ENCODE assay signal across 25 cellular contexts in genomic region chr2:218093879-218094278, GRCh38. TPM values are rescaled to one million over a fixed set of nuclear protein-coding genes. Genes with fewer than 3 reads are reported as not detected.
DNase-seq lines count a peak whose midpoint lies in the region; ATAC-seq and TF ChIP-seq lines count a peak whose summit lies in the region.
"Had no signal": no experiment of that assay in that cellular context is flagged by ENCODE, and none has a peak within 500 bp of the region (broad histone marks: within the 10 kb centered on the region; RNA-seq: fewer than 3 reads in every experiment).

No MANE protein-coding gene starts in this region.

- H3K79me2 ChIP-seq in Loucy (ENCODE audit: insufficient read depth, low read length) (no peaks in the 10 kb centered on the region), osteoblast (ENCODE audit: insufficient read depth, low read length) (no peaks in the 10 kb centered on the region)

- H2AFZ ChIP-seq in Loucy (ENCODE audit: low read length) (no peak overlapping the region), osteoblast (ENCODE audit: low read length) (no peak overlapping the region)

- DNase-seq in endodermal cell = no peak
- DNase-seq in osteoblast (ENCODE audit: insufficient read length, low spot score, missing footprints) = no peak
- no peak for DNase-seq in stimulated activated naive B cell treated with anti-CD40 and anti-IgM and Interleukin-4, amounts not matched to agents 10 μg/mL and 1 μg/mL and 100 μg/mL, for 72 hours
- no peak for DNase-seq in NCI-H774 (lab: John Stamatoyannopoulos, UW)
- DNase-seq: activated CD8-positive, alpha-beta T cell treated with anti-CD3 and anti-CD28 coated beads for 36 hours; activated naive CD4-positive, alpha-beta T cell treated with anti-CD3 and anti-CD28 coated beads for 36 hours; activated T-cell treated with anti-CD3 and anti-CD28 coated beads, Interleukin-2, amount 50 U/mL, for 1 hour; glutamatergic neuron; left lung; NCI-H2029; NCI-H446; nucleus accumbens; right cardiac atrium; SHP77; stimulated activated CD4-positive, alpha-beta T cell treated with anti-CD3 and anti-CD28 coated beads, Interleukin-15, amount 100 ng/mL, for 24 hours; T-helper 17 cell; tibial artery had no signal

- WGBS in endodermal cell (ENCODE audit: insufficient coverage in 1 of 2, insufficient read length in 1 of 2), 2 experiments = 85% methylated on average over 2 of the region's 3 CpGs

- H3K27me3 Mint-ChIP-seq in endodermal cell (ENCODE audit: insufficient read depth) = peaks cover 34% of the 10 kb centered on the region
- H3K27me3 Mint-ChIP-seq in stimulated activated naive B cell treated with anti-CD40 and anti-IgM and Interleukin-4, amounts not matched to agents 10 μg/mL and 1 μg/mL and 100 μg/mL, for 72 hours = peaks cover 9 to 30% of the 10 kb centered on the region in 2 donors

- H3K9me3 ChIP-seq in Loucy (ENCODE audit: insufficient read depth, low read depth, low read length) (no peaks in the 10 kb centered on the region), endodermal cell (ENCODE audit: control insufficient read depth, low read length) (no peaks in the 10 kb centered on the region), osteoblast (ENCODE audit: low read depth, low read length) (no peaks in the 10 kb centered on the region)
- H3K9me3 ChIP-seq: BLaER1, left lung, tibial artery had no signal

- H3K4me3 ChIP-seq in Loucy (ENCODE audit: low read length, poor library complexity, severe bottlenecking) = no peak overlapping the region
- no peak overlapping the region for H3K4me3 ChIP-seq in endodermal cell (ENCODE audit: low read length)
- no peak overlapping the region for H3K4me3 ChIP-seq in osteoblast (ENCODE audit: insufficient read depth, low read length)
- H3K4me3 ChIP-seq: BLaER1, GM12878, left lung, tibial artery had no signal

- no peaks in the 10 kb centered on the region for H3F3A ChIP-seq in Loucy (ENCODE audit: low read depth)

- H3K4me1 ChIP-seq in Loucy (ENCODE audit: insufficient read depth, low read length, poor library complexity, severe bottlenecking) (no peaks in the 10 kb centered on the region), endodermal cell (ENCODE audit: control insufficient read depth, insufficient read depth, low read length) (no peaks in the 10 kb centered on the region), osteoblast (ENCODE audit: insufficient read depth, low read length) (no peaks in the 10 kb centered on the region)
- H3K4me1 ChIP-seq: BLaER1, left lung, tibial artery had no signal

- H3K9ac ChIP-seq in Loucy (ENCODE audit: low read depth, low read length, poor library complexity, severe bottlenecking) = no peak overlapping the region
- H3K9ac ChIP-seq in endodermal cell (ENCODE audit: extremely low read depth, low read length, poor library complexity, severe bottlenecking) = no peak overlapping the region
- H3K9ac ChIP-seq: BLaER1 had no signal

- no peak overlapping the region for H3K4me2 ChIP-seq in Loucy (ENCODE audit: low read depth, low read length, poor library complexity, severe bottlenecking)
- H3K4me2 ChIP-seq in osteoblast (ENCODE audit: insufficient read depth, low read length) = no peak overlapping the region
- H3K4me2 ChIP-seq: BLaER1 had no signal

- no peaks in the 10 kb centered on the region for H3K9me2 ChIP-seq in Loucy (replicated peaks; ENCODE audit: low read depth, low read length)

- no peak overlapping the region for H3K27ac Mint-ChIP-seq in endodermal cell
- no peak overlapping the region for H3K27ac Mint-ChIP-seq in stimulated activated naive B cell treated with anti-CD40 and anti-IgM and Interleukin-4, amounts not matched to agents 10 μg/mL and 1 μg/mL and 100 μg/mL, for 72 hours
- H3K27ac Mint-ChIP-seq: activated CD8-positive, alpha-beta T cell treated with anti-CD3 and anti-CD28 coated beads for 36 hours; activated naive CD4-positive, alpha-beta T cell treated with anti-CD3 and anti-CD28 coated beads for 36 hours; IgD-negative memory B cell; stimulated activated effector memory CD8-positive, alpha-beta T cell treated with anti-CD3 and anti-CD28 coated beads, Interleukin-12 subunit alpha, Interleukin-12 subunit beta, amount 100 ng/mL, for 72 hours; T-helper 17 cell had no signal

- H3K36me3 ChIP-seq in Loucy (ENCODE audit: insufficient read depth, low read length) (no peaks in the 10 kb centered on the region), endodermal cell (ENCODE audit: control insufficient read depth, insufficient read depth, low read length) (no peaks in the 10 kb centered on the region), osteoblast (ENCODE audit: insufficient read depth, low read length) (no peaks in the 10 kb centered on the region)
- H3K36me3 ChIP-seq: BLaER1, left lung, tibial artery had no signal

- H3K27ac ChIP-seq in endodermal cell (ENCODE audit: low read depth, low read length) (no peak overlapping the region), osteoblast (ENCODE audit: low read depth, low read length) (no peak overlapping the region)
- H3K27ac ChIP-seq: BLaER1, left lung, tibial artery had no signal

- no peaks in the 10 kb centered on the region for H3K36me3 Mint-ChIP-seq in endodermal cell (ENCODE audit: low read depth)
- H3K36me3 Mint-ChIP-seq in stimulated activated naive B cell treated with anti-CD40 and anti-IgM and Interleukin-4, amounts not matched to agents 10 μg/mL and 1 μg/mL and 100 μg/mL, for 72 hours = no peaks in the 10 kb centered on the region
- H3K36me3 Mint-ChIP-seq: IgD-negative memory B cell; stimulated activated effector memory CD8-positive, alpha-beta T cell treated with anti-CD3 and anti-CD28 coated beads, Interleukin-12 subunit alpha, Interleukin-12 subunit beta, amount 100 ng/mL, for 72 hours had no signal

- H3K4me3 Mint-ChIP-seq in endodermal cell = no peak overlapping the region
- H3K4me3 Mint-ChIP-seq in stimulated activated naive B cell treated with anti-CD40 and anti-IgM and Interleukin-4, amounts not matched to agents 10 μg/mL and 1 μg/mL and 100 μg/mL, for 72 hours = no peak overlapping the region
- H3K4me3 Mint-ChIP-seq: activated CD8-positive, alpha-beta T cell treated with anti-CD3 and anti-CD28 coated beads for 36 hours; activated naive CD4-positive, alpha-beta T cell treated with anti-CD3 and anti-CD28 coated beads for 36 hours; stimulated activated effector memory CD8-positive, alpha-beta T cell treated with anti-CD3 and anti-CD28 coated beads, Interleukin-12 subunit alpha, Interleukin-12 subunit beta, amount 100 ng/mL, for 72 hours; T-helper 17 cell had no signal

- no peaks in the 10 kb centered on the region for H3K27me3 ChIP-seq in Loucy (ENCODE audit: insufficient read depth, low read length, poor library complexity, severe bottlenecking)
- peaks cover 28% of the 10 kb centered on the region for H3K27me3 ChIP-seq in endodermal cell (ENCODE audit: control insufficient read depth, insufficient read depth, low read length, poor library complexity, severe bottlenecking)
- H3K27me3 ChIP-seq in osteoblast (ENCODE audit: insufficient read depth, low read length) = peaks cover 55% of the 10 kb centered on the region
- H3K27me3 ChIP-seq: BLaER1, left lung had no signal

- no peak for ATAC-seq in GM19467 (IDR thresholded peaks at IDR 0.05; ENCODE audit: unreplicated experiment)
- no peak for ATAC-seq in stimulated activated naive B cell treated with anti-CD40 and anti-IgM and Interleukin-4, amounts not matched to agents 10 μg/mL and 1 μg/mL and 100 μg/mL, for 72 hours (replicated peaks)
- ATAC-seq: activated CD8-positive, alpha-beta T cell treated with anti-CD3 and anti-CD28 coated beads for 36 hours; GM12878; left lung; right cardiac atrium; stimulated activated effector memory CD8-positive, alpha-beta T cell treated with anti-CD3 and anti-CD28 coated beads, Interleukin-12 subunit alpha, Interleukin-12 subunit beta, amount 100 ng/mL, for 72 hours; T-helper 17 cell had no signal

- H4K20me1 ChIP-seq in Loucy (ENCODE audit: insufficient read depth, low read length, poor library complexity, severe bottlenecking) (no peaks in the 10 kb centered on the region), osteoblast (ENCODE audit: insufficient read depth, low read length) (no peaks in the 10 kb centered on the region)
- H4K20me1 ChIP-seq: BLaER1 had no signal

- TF ChIP-seq CTCF in GM12873 (IDR thresholded peaks at IDR 0.05; ENCODE audit: insufficient read depth, low read depth, low read length, missing control alignments) (peak; percentile 33), Loucy (conservative IDR thresholded peaks at IDR 0.05; ENCODE audit: low read length) (peak; percentile 53), endodermal cell (conservative IDR thresholded peaks at IDR 0.05) (peak; percentile 57), osteoblast (IDR thresholded peaks at IDR 0.05; ENCODE audit: extremely low read depth, low read depth, low read length) (peak; percentile 32)

- no peaks in the 10 kb centered on the region for H3K9me3 Mint-ChIP-seq in endodermal cell
- peaks cover 6 to 7% of the 10 kb centered on the region in 2 donors for H3K9me3 Mint-ChIP-seq in stimulated activated naive B cell treated with anti-CD40 and anti-IgM and Interleukin-4, amounts not matched to agents 10 μg/mL and 1 μg/mL and 100 μg/mL, for 72 hours
- H3K9me3 Mint-ChIP-seq: activated CD8-positive, alpha-beta T cell treated with anti-CD3 and anti-CD28 coated beads for 36 hours; activated naive CD4-positive, alpha-beta T cell treated with anti-CD3 and anti-CD28 coated beads for 36 hours; stimulated activated effector memory CD8-positive, alpha-beta T cell treated with anti-CD3 and anti-CD28 coated beads, Interleukin-12 subunit alpha, Interleukin-12 subunit beta, amount 100 ng/mL, for 72 hours had no signal

- H3K4me1 Mint-ChIP-seq in endodermal cell = no peaks in the 10 kb centered on the region
- H3K4me1 Mint-ChIP-seq in stimulated activated naive B cell treated with anti-CD40 and anti-IgM and Interleukin-4, amounts not matched to agents 10 μg/mL and 1 μg/mL and 100 μg/mL, for 72 hours = no peaks in the 10 kb centered on the region
- H3K4me1 Mint-ChIP-seq: IgD-negative memory B cell; stimulated activated effector memory CD8-positive, alpha-beta T cell treated with anti-CD3 and anti-CD28 coated beads, Interleukin-12 subunit alpha, Interleukin-12 subunit beta, amount 100 ng/mL, for 72 hours had no signal

RNA-seq across cellular contexts. Expression of gene RUFY4, which starts 24.8 kb away (rescaled TPM):
- total RNA-seq in endodermal cell (under 1 TPM in 1 of 2 donors, not detected in 1; 0.35 TPM), osteoblast (not detected in 2 replicates)
- polyA plus RNA-seq in endodermal cell (2013, experiment 1 of 2) = not detected
- not detected for polyA plus RNA-seq in endodermal cell (2013, experiment 2 of 2)
- total RNA-seq: cardiac septum, right cardiac atrium had no signal
- polyA plus RNA-seq: right cardiac atrium had no signal

RNA-seq across cellular contexts. Expression of gene CXCR2, which starts 31.9 kb away (rescaled TPM):
- total RNA-seq in endodermal cell = not detected
- not detected for polyA plus RNA-seq in endodermal cell (2013, experiment 1 of 2)
- not detected for polyA plus RNA-seq in endodermal cell (2013, experiment 2 of 2)
- total RNA-seq in osteoblast = not detected in 2 replicates
